In the genomic region with DNA sequence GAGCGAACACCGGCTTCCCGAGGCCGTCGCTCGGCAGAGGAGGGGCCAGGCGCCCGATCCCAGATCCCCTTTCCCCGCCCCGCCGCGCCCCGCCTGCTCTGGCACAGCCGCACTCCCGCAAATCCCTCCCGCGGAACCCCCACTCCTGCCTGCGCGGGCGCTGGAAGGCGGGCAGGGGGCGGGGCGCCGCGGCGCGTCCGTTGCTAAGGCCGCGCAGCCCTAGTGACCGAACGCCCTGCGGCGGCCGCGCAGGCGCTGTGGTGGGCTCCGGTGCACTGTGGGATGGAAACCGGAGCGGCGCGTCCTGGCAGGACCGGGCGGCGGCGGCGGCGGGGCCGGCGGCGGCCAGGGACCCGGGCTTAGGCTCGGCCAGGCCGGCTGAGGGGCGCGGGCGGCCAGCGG, we compare ENCODE assay signal across 8 cellular contexts. TPM values are rescaled to one million over a fixed set of nuclear protein-coding genes. Genes with fewer than 3 reads are reported as not detected.
DNase-seq lines count a peak whose midpoint lies in the region; ATAC-seq and TF ChIP-seq lines count a peak whose summit lies in the region.

A gene with protein sequence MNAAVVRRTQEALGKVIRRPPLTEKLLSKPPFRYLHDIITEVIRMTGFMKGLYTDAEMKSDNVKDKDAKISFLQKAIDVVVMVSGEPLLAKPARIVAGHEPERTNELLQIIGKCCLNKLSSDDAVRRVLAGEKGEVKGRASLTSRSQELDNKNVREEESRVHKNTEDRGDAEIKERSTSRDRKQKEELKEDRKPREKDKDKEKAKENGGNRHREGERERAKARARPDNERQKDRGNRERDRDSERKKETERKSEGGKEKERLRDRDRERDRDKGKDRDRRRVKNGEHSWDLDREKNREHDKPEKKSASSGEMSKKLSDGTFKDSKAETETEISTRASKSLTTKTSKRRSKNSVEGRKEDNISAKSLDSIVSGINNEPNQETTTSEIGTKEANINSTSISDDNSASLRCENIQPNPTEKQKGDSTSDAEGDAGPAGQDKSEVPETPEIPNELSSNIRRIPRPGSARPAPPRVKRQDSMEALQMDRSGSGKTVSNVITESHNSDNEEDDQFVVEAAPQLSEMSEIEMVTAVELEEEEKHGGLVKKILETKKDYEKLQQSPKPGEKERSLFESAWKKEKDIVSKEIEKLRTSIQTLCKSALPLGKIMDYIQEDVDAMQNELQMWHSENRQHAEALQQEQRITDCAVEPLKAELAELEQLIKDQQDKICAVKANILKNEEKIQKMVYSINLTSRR (plus strand): TSS at position 273 of the 402 bp plus-strand sequence. CDS start 145 bp downstream, outside the sequence.

- no peaks in the 10 kb centered on the region for H3K36me3 ChIP-seq in GM06990 (ENCODE audit: control insufficient read depth, insufficient read depth, low read length)
- no peaks in the 10 kb centered on the region for H3K36me3 ChIP-seq in adipocyte (ENCODE audit: control insufficient read depth, insufficient read depth, low read length, severe bottlenecking)
- peaks cover 0 to 16% (median 0%) of the 10 kb centered on the region in 9 donors for H3K36me3 ChIP-seq in heart right ventricle
- no peaks in the 10 kb centered on the region for H3K36me3 ChIP-seq in transverse colon

- H3K9me3 ChIP-seq in adipocyte (ENCODE audit: control insufficient read depth, low read length) (no peaks in the 10 kb centered on the region), heart right ventricle (no peaks in the 10 kb centered on the region), transverse colon (no peaks in the 10 kb centered on the region)

- H3K4me3 ChIP-seq in GM06990 (replicated peaks; ENCODE audit: low read depth, low read length) (peak within 1 kb of the TSS; percentile 69), adipocyte (ENCODE audit: low read length) (peak within 1 kb of the TSS; percentile 84), heart right ventricle (peak within 1 kb of the TSS; percentile 41 to 83 (median 75)), transverse colon (peak within 1 kb of the TSS; percentile 81 to 97 (median 92))

- ATAC-seq in HG02610 (IDR thresholded peaks at IDR 0.05; ENCODE audit: unreplicated experiment) (peak; percentile 96), heart right ventricle (peak; percentile 97 to 99 (median 98))

- peak; percentile 87 for DNase-seq in GM06990 (ENCODE audit: extremely low read depth, insufficient read length)
- peak; percentile 86 for DNase-seq in NCI-H1105 (lab: John Stamatoyannopoulos, UW)
- peak; percentile 85 for DNase-seq in SW480 (ENCODE audit: low spot score)
- peak; percentile 97 for DNase-seq in adipocyte (ENCODE audit: low read depth)
- peak; percentile 94 for DNase-seq in heart right ventricle
- DNase-seq in posterior cingulate gyrus = peak; percentile 86 to 99 (median 94)
- DNase-seq in transverse colon = peak; percentile 96

- in situ Hi-C loops in transverse colon (cut with MboI; ENCODE audit: low pct_ligation_motif_present in 1 of 4, low pct_unique_long_range_greater_than_20kb in 1 of 4, low sequenced_read_pairs in 3 of 4) = no loop called here

- peak within 1 kb of the TSS; percentile 87 for H3K9ac ChIP-seq in adipocyte (ENCODE audit: low read length)

- H3K27ac ChIP-seq in heart right ventricle (peak within 1 kb of the TSS in 9 of 10 donors; percentile 21 to 68 (median 56)), transverse colon (peak within 1 kb of the TSS; percentile 69 to 81 (median 74))

- TF ChIP-seq POLR2A in transverse colon (IDR thresholded peaks at IDR 0.05) = no peak

- intact Hi-C loops in heart right ventricle (cut with DNase I) = loop anchor here in 3 of 10 donors (1.0 to 2.0 kb wide), 2 partner anchors 31 kb away; a partner anchor contains a TSS
- intact Hi-C loops in posterior cingulate gyrus (cut with DNase I) = loop anchor here (2.0 kb wide), 1 partner anchor 31 kb away; a partner anchor contains a TSS
- intact Hi-C loops in transverse colon (cut with DNase I; ENCODE audit: low total_unique reads) = no loop called here

- 0 to 1% methylated on average over 48 to 58 of the region's 58 CpGs for WGBS in heart right ventricle, 2 donors
- 0% methylated on average over 7 of the region's 58 CpGs; no CpG with 5 or more reads in 1 of the 2 donors for WGBS in transverse colon (ENCODE audit: low coverage in 1 of 2), 2 donors

- no peaks in the 10 kb centered on the region for H3K27me3 ChIP-seq in GM06990 (replicated peaks; ENCODE audit: control insufficient read depth, insufficient read depth, low read length)
- H3K27me3 ChIP-seq in adipocyte (replicated peaks; ENCODE audit: control insufficient read depth, insufficient read depth, low read length) = peaks cover 5% of the 10 kb centered on the region
- H3K27me3 ChIP-seq in heart right ventricle = peaks cover 0 to 3% (median 0%) of the 10 kb centered on the region in 7 donors
- H3K27me3 ChIP-seq in transverse colon = no peaks in the 10 kb centered on the region

- no peak for TF ChIP-seq CTCF in GM06990 (IDR thresholded peaks at IDR 0.05; ENCODE audit: insufficient read depth, low read length, poor library complexity, severe bottlenecking)
- no peak for TF ChIP-seq CTCF in heart right ventricle (IDR thresholded peaks at IDR 0.05)
- TF ChIP-seq CTCF in transverse colon (IDR thresholded peaks at IDR 0.05) = no peak

- TF ChIP-seq EP300 in transverse colon (IDR thresholded peaks at IDR 0.05; ENCODE audit: low read depth) = no peak

- H3K4me1 ChIP-seq in adipocyte (ENCODE audit: control insufficient read depth, insufficient read depth, low read length) (peaks cover 17% of the 10 kb centered on the region), heart right ventricle (peaks cover 4 to 32% (median 20%) of the 10 kb centered on the region in 9 donors), transverse colon (peaks cover 0 to 19% (median 17%) of the 10 kb centered on the region in 4 donors)

RNA-seq across cellular contexts. Expression of the gene that starts here (rescaled TPM):
- total RNA-seq in heart right ventricle = 10 to 100 TPM in 6 of 10 donors, 1 to 10 TPM in 4; 8.3 to 20.4 (median 12.5) TPM
- 1 to 10 TPM; 4.0 to 6.2 TPM for polyA plus RNA-seq in heart right ventricle
- total RNA-seq in transverse colon = 10 to 100 TPM in 3 of 4 donors, 1 to 10 TPM in 1; 1.1 to 14.1 (median 10.4) TPM

Comparison
In these comparisons a context has a peak if more than half of its experiments do, and no peak if none do; other contexts are left out.
1. Peak in every context shown above with its lines: DNase-seq, ATAC-seq, H3K4me3 ChIP-seq and H3K27ac ChIP-seq.